In the genomic region with DNA sequence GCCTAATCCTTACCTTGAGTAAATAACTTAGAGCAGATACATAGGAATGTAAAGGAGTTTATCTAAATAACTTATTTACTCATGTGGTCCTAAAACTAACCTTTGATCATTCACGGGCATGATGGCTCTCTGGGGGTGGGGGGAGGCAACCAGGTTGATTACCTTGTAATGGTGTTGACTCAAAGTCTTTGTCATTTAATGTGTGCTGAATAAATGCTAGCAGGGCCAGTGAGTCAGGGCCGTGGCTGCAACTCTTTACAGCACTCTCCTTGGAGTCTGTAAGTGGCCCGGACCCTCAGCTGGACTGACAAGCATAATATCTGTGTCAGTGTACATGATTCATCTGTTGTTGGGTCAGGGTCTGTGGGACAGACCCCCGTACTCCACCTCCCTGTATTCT, we compare ENCODE assay signal across 19 cellular contexts.
A peak's percentile ranks its signal among the peaks of the same experiment; 100 is the strongest.
DNase-seq lines count a peak whose midpoint lies in the region; ATAC-seq and TF ChIP-seq lines count a peak whose summit lies in the region.
"Had no signal": no experiment of that assay in that cellular context is flagged by ENCODE, and none has a peak within 500 bp of the region (broad histone marks: within the 10 kb centered on the region; RNA-seq: fewer than 3 reads in every experiment).

No MANE protein-coding gene starts in this region.

- H3K9me2 ChIP-seq in hepatocyte (replicated peaks; ENCODE audit: insufficient read depth) = no peaks in the 10 kb centered on the region

- H3K27ac ChIP-seq in HUES64 (ENCODE audit: low read depth, low read length) (no peak overlapping the region; the same call in 1 of the 2 replicates), hepatocyte (peak overlapping the region; percentile 77)
- H3K27ac ChIP-seq: A549 had no signal

- H3K9me3 ChIP-seq in HUES64 (ENCODE audit: insufficient read depth, low read depth, low read length) (no peaks in the 10 kb centered on the region), hepatocyte (ENCODE audit: low read depth) (no peaks in the 10 kb centered on the region)
- H3K9me3 ChIP-seq: A549 had no signal

- no peak for TF ChIP-seq CTCF in hepatocyte (IDR thresholded peaks at IDR 0.05; ENCODE audit: poor library complexity)

- peaks cover 42% of the 10 kb centered on the region for H3K4me1 ChIP-seq in HUES64 (ENCODE audit: insufficient read depth, low read length)
- peaks cover 8% of the 10 kb centered on the region for H3K4me1 ChIP-seq in hepatocyte (ENCODE audit: insufficient read depth)
- H3K4me1 ChIP-seq: A549 had no signal

- H3K79me2 ChIP-seq in hepatocyte = no peaks in the 10 kb centered on the region

- H3K27me3 ChIP-seq in HUES64 (ENCODE audit: insufficient read depth, low read length) (peaks cover 22% of the 10 kb centered on the region), hepatocyte (no peaks in the 10 kb centered on the region)

- 3% methylated on average over 4 of the region's 4 CpGs for WGBS in HUES64
- WGBS in hepatocyte (ENCODE audit: low lambda C conversion rate, missing lambda C conversion rate) = 19% methylated on average over 4 of the region's 4 CpGs

- H3K36me3 ChIP-seq in HUES64 (ENCODE audit: insufficient read depth, low read length) (no peaks in the 10 kb centered on the region), hepatocyte (replicated peaks; ENCODE audit: insufficient read depth, low read depth) (no peaks in the 10 kb centered on the region)

- DNase-seq in ELF-1 (ENCODE audit: low read depth, low spot score) = peak; percentile 49
- peak; percentile 54 for DNase-seq in hepatocyte (ENCODE audit: low spot score)
- peak; percentile 60 for DNase-seq in islet precursor cell
- no peak for DNase-seq in NK-92 treated with Interleukin-12 subunit alpha and Interleukin-12 subunit beta, amount 100 ng/mL, for 24 hours (lab: John Stamatoyannopoulos, UW)
- DNase-seq in midbrain (lab: John Stamatoyannopoulos, UW) = no peak
- DNase-seq: DMS53, GF-D8, Karpas-422, MV-4-11, NCI-H1105 treated with DMSO at 0.1 percent for 48 hours, NCI-H2029 treated with DMSO at 0.1 percent for 48 hours, NCI-H226, NCI-H510A treated with DMSO at 0.1 percent for 48 hours, NCI-H82, OCI-M1, SHP77 had no signal

- no peak overlapping the region for H2AFZ ChIP-seq in hepatocyte

- H3K4me3 ChIP-seq in HUES64 (ENCODE audit: low read length) (peak overlapping the region; percentile 41), hepatocyte (no peak overlapping the region)
- H3K4me3 ChIP-seq: A549 had no signal

- no peak for ATAC-seq in HG03097 (IDR thresholded peaks at IDR 0.05; ENCODE audit: low FRiP score, unreplicated experiment)
- ATAC-seq: A549 had no signal

- H4K20me1 ChIP-seq in hepatocyte (ENCODE audit: insufficient read depth, poor library complexity, severe bottlenecking) = no peaks in the 10 kb centered on the region

- peak overlapping the region; percentile 45 for H3K4me2 ChIP-seq in hepatocyte
- H3K4me2 ChIP-seq: A549 had no signal

- no peak overlapping the region for H3K9ac ChIP-seq in HUES64 (ENCODE audit: low read depth, low read length)

Comparison
In these comparisons a context has a peak if more than half of its experiments do, and no peak if none do; other contexts are left out.
1. DNase-seq: peak in ELF-1 (single experiment), hepatocyte (single experiment) and islet precursor cell (single experiment); none in NK-92 treated with Interleukin-12 subunit alpha and Interleukin-12 subunit beta, amount 100 ng/mL, for 24 hours (single experiment) and midbrain (single experiment).